25 cellular contexts compared by ENCODE assay signal in the genomic region with DNA sequence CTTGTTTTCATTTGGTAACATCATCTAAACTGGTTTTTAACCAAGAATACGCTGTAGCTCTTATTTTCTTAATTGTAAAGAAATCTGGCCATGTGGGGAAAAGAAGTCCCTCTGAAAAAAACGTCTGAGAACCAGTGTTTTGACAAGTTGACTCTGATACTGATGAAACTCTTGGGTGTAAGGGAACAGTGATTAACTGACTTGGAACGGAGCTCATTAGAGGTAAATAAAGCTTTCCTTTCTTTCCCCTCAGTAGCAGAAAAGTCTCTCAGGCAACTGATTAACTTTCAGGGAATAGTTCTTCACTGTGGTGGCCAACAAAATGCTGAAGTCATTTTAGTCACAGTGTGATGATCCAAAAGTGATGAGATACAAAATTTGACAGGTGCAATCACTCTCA. TPM values are rescaled to one million over a fixed set of nuclear protein-coding genes. Genes with fewer than 3 reads are reported as not detected.
A peak's percentile ranks its signal among the peaks of the same experiment; 100 is the strongest.
DNase-seq lines count a peak whose midpoint lies in the region; ATAC-seq and TF ChIP-seq lines count a peak whose summit lies in the region.
"Had no signal": no experiment of that assay in that cellular context is flagged by ENCODE, and none has a peak within 500 bp of the region (broad histone marks: within the 10 kb centered on the region; RNA-seq: fewer than 3 reads in every experiment).

No MANE protein-coding gene starts in this region.

- H3K4me2 ChIP-seq in GM23338 (no peak overlapping the region), neural progenitor cell (peak overlapping the region; percentile 64)
- H3K4me2 ChIP-seq: A549; BLaER1 treated with 17β-estradiol and CSF1 and Interleukin-3, amounts not matched to agents 10 nM and 100 nM had no signal

- H3K4me3 ChIP-seq in GM23338 (no peak overlapping the region), neural progenitor cell (no peak overlapping the region)
- H3K4me3 ChIP-seq: A549; BLaER1 treated with 17β-estradiol and CSF1 and Interleukin-3, amounts not matched to agents 10 nM and 100 nM; GM12878; GM23248 had no signal

- H3K79me2 ChIP-seq in GM23338 (replicated peaks; ENCODE audit: insufficient read depth) (no peaks in the 10 kb centered on the region), neural progenitor cell (ENCODE audit: low read depth) (no peaks in the 10 kb centered on the region)

- H3K9me3 Mint-ChIP-seq in GM23338 (peaks cover 4% of the 10 kb centered on the region; the same call in 1 of the 3 replicates), neural progenitor cell (no peaks in the 10 kb centered on the region)
- H3K9me3 Mint-ChIP-seq: CD14-positive monocyte had no signal

- no peak overlapping the region for H3K27ac Mint-ChIP-seq in GM23338
- H3K27ac Mint-ChIP-seq in neural progenitor cell = no peak overlapping the region
- H3K27ac Mint-ChIP-seq: CD14-positive monocyte; CD4-positive, alpha-beta memory T cell had no signal

- H3K36me3 Mint-ChIP-seq in GM23338 (ENCODE audit: low read depth) (no peaks in the 10 kb centered on the region), neural progenitor cell (peaks cover 6% of the 10 kb centered on the region)

- H4K20me1 ChIP-seq in GM23338 (replicated peaks; ENCODE audit: insufficient read depth) (no peaks in the 10 kb centered on the region), neural progenitor cell (ENCODE audit: low read depth) (no peaks in the 10 kb centered on the region)
- H4K20me1 ChIP-seq: BLaER1 treated with 17β-estradiol and CSF1 and Interleukin-3, amounts not matched to agents 10 nM and 100 nM had no signal

- no peaks in the 10 kb centered on the region for H3K9me2 ChIP-seq in GM23338 (ENCODE audit: insufficient read depth)

- H3F3A ChIP-seq in GM23338 (replicated peaks; ENCODE audit: low read depth) (no peaks in the 10 kb centered on the region), neural progenitor cell (ENCODE audit: low read depth) (peaks cover 26% of the 10 kb centered on the region)

- H3K27me3 Mint-ChIP-seq in GM23338 (ENCODE audit: insufficient read depth, low read depth, poor library complexity) (no peaks in the 10 kb centered on the region), neural progenitor cell (ENCODE audit: insufficient read depth, low read depth) (no peaks in the 10 kb centered on the region)
- H3K27me3 Mint-ChIP-seq: CD4-positive, alpha-beta memory T cell had no signal

- H3K27me3 ChIP-seq in GM23338 (ENCODE audit: insufficient read depth) = no peaks in the 10 kb centered on the region
- no peaks in the 10 kb centered on the region for H3K27me3 ChIP-seq in neural progenitor cell
- H3K27me3 ChIP-seq: BE2C; BLaER1 treated with 17β-estradiol and CSF1 and Interleukin-3, amounts not matched to agents 10 nM and 100 nM had no signal

- H3K4me1 Mint-ChIP-seq in GM23338 (no peaks in the 10 kb centered on the region), neural progenitor cell (no peaks in the 10 kb centered on the region)
- H3K4me1 Mint-ChIP-seq: CD14-positive monocyte; CD4-positive, alpha-beta memory T cell; H9 had no signal

- no peak overlapping the region for H2AFZ ChIP-seq in GM23338
- H2AFZ ChIP-seq in neural progenitor cell (replicated peaks) = no peak overlapping the region
- H2AFZ ChIP-seq: GM23248 had no signal

- TF ChIP-seq CTCF in GM23338 (conservative IDR thresholded peaks at IDR 0.05; ENCODE audit: low read depth in 2 of 2) (no peak), neural progenitor cell (IDR thresholded peaks at IDR 0.05) (no peak)

- DNase-seq in GM23338 (ENCODE audit: low spot score) (no peak), astrocyte of the hippocampus (ENCODE audit: low read depth, low spot score) (peak; percentile 39), left kidney (ENCODE audit: low read depth, low spot score) (peak; percentile 24), neural progenitor cell (ENCODE audit: low spot score) (peak; percentile 55), D341Med (ENCODE audit: low spot score) (no peak)
- DNase-seq: ACHN; AML-193; BE2C; Calu3; CD4-positive, alpha-beta memory T cell; COR-L47; DMS79; EL; GDM1; GM23248; H9 had no signal

- H3K4me1 ChIP-seq in GM23338 (ENCODE audit: insufficient read depth) = no peaks in the 10 kb centered on the region
- H3K4me1 ChIP-seq in neural progenitor cell = peaks cover 14% of the 10 kb centered on the region
- H3K4me1 ChIP-seq: A549; BE2C; BLaER1 treated with 17β-estradiol and CSF1 and Interleukin-3, amounts not matched to agents 10 nM and 100 nM had no signal

- 0 out of 2 replicates have a peak overlapping the region, but pooled peaks have one; percentile 36 for H3K27ac ChIP-seq in GM23338 (ENCODE audit: low read depth)
- peak overlapping the region; percentile 70 for H3K27ac ChIP-seq in neural progenitor cell
- H3K27ac ChIP-seq: 22Rv1; A549; BLaER1 treated with 17β-estradiol and CSF1 and Interleukin-3, amounts not matched to agents 10 nM and 100 nM; GM23248 had no signal

- H3K36me3 ChIP-seq in GM23338 (ENCODE audit: insufficient read depth) (no peaks in the 10 kb centered on the region), neural progenitor cell (no peaks in the 10 kb centered on the region)

- no peaks in the 10 kb centered on the region for H3K9me3 ChIP-seq in neural progenitor cell (ENCODE audit: low read depth)
- H3K9me3 ChIP-seq: A549; BE2C; BLaER1 treated with 17β-estradiol and CSF1 and Interleukin-3, amounts not matched to agents 10 nM and 100 nM had no signal

- ATAC-seq in GM23338 = no peak
- no peak for ATAC-seq in HG02870 (IDR thresholded peaks at IDR 0.05; ENCODE audit: unreplicated experiment)
- ATAC-seq in GM21737 (IDR thresholded peaks at IDR 0.05; ENCODE audit: unreplicated experiment) = no peak
- ATAC-seq in GM19452 (IDR thresholded peaks at IDR 0.05; ENCODE audit: unreplicated experiment) = no peak
- ATAC-seq: A549, GM12878, HCT116 had no signal

- H3K9ac ChIP-seq in neural progenitor cell = no peak overlapping the region
- H3K9ac ChIP-seq: BLaER1 treated with 17β-estradiol and CSF1 and Interleukin-3, amounts not matched to agents 10 nM and 100 nM; GM23248 had no signal

- H3K4me3 Mint-ChIP-seq in GM23338 = no peak overlapping the region
- H3K4me3 Mint-ChIP-seq in neural progenitor cell = no peak overlapping the region
- H3K4me3 Mint-ChIP-seq: CD14-positive monocyte; CD4-positive, alpha-beta memory T cell; H9 had no signal

TF ChIP-seq in GM23338, 12 proteins besides CTCF, POLR2A, EP300 and RAD21 (continues in another document):
- TF ChIP-seq NANOG (IDR thresholded peaks at IDR 0.05; ENCODE audit: borderline replicate concordance) = no peak
- TF ChIP-seq JUNB (IDR thresholded peaks at IDR 0.05; ENCODE audit: unreplicated experiment) = no peak
- TF ChIP-seq ZNF114 (CRISPR knock-in tag; IDR thresholded peaks at IDR 0.05) = no peak
- no peak for TF ChIP-seq POLR2AphosphoS5 (IDR thresholded peaks at IDR 0.05; ENCODE audit: low read depth)
- TF ChIP-seq EZH2 (IDR thresholded peaks at IDR 0.05; ENCODE audit: low read depth, unreplicated experiment) = no peak
- no peak for TF ChIP-seq CREB1 (CRISPR knock-in tag; IDR thresholded peaks at IDR 0.05; ENCODE audit: low read depth)
- no peak for TF ChIP-seq ZNF331 (CRISPR knock-in tag; IDR thresholded peaks at IDR 0.05; ENCODE audit: low read depth)

RNA-seq across cellular contexts. Expression of a gene that starts 52.4 kb away (rescaled TPM):
- 24.7 and 34.6 TPM in 2 replicates for total RNA-seq in GM23338 (2014; rRNA removed; shearing (Covaris generic))
- polyA plus RNA-seq in GM23338 (2016; fragmentation: Nextera tagmentation; extraction: Ambion mirVana) = 20.6 and 24.9 TPM in 2 replicates
- 31.6 and 67.6 TPM in 2 replicates for total RNA-seq in neural progenitor cell (ENCODE audit: low replicate concordance)

Comparison
In these comparisons a context has a peak if more than half of its experiments do, and no peak if none do; other contexts are left out.
1. DNase-seq: peak in astrocyte of the hippocampus (single experiment), left kidney (single experiment) and neural progenitor cell (single experiment); none in GM23338 (single experiment) and D341Med (single experiment).